In the genomic region with DNA sequence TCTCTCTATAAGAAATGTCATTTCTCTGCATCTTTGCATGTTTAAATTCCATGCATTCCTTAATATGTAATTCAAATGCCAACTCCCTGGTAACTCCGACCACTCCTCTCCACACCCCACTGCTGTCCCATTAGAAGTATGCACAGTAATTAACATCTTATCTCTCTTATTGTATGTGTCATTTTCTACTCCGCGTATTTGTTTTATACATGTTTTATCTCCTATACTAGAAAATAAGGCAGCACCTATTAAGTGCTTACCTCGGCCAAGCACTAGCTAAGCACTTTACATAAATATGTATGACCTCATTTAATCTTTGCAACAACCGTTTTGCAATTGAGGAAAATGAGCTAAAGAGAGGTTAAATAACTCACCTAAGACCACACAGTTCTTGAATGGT, we compare ENCODE assay signal across 19 cellular contexts.
"Had no signal": no experiment of that assay in that cellular context is flagged by ENCODE, and none has a peak within 500 bp of the region (broad histone marks: within the 10 kb centered on the region; RNA-seq: fewer than 3 reads in every experiment).

No MANE protein-coding gene starts in this region.

- H3K27me3 Mint-ChIP-seq: activated naive CD8-positive, alpha-beta T cell treated with anti-CD3 and anti-CD28 coated beads, Interleukin-2, amount 10 ng/mL, durations not matched to agents 7 days and 5 days had no signal

- H3K27ac Mint-ChIP-seq: activated naive CD8-positive, alpha-beta T cell treated with anti-CD3 and anti-CD28 coated beads, Interleukin-2, amount 10 ng/mL, durations not matched to agents 7 days and 5 days; activated T-helper 1 cell treated with anti-CD3 and anti-CD28 coated beads, Interleukin-12 subunit alpha, Interleukin-12 subunit beta, Interleukin-2, Interleukin-4 antibody, amounts not matched to agents 30 ng/mL and 10 ng/mL and 1 ng/mL, durations not matched to agents 14 hours and 24 hours and 36 hours; endodermal cell had no signal

- DNase-seq: activated CD4-positive, alpha-beta T cell treated with anti-CD3 and anti-CD28 coated beads, Interleukin-2, amount 50 U/mL, for 1 hour; activated naive CD4-positive, alpha-beta T cell; activated naive CD8-positive, alpha-beta T cell treated with anti-CD3 and anti-CD28 coated beads, Interleukin-2, amount 10 ng/mL, durations not matched to agents 7 days and 5 days; anterior cingulate cortex; endodermal cell; heart left ventricle; left colon; midbrain; psoas muscle; stimulated activated CD4-positive, alpha-beta T cell treated with anti-CD3 and anti-CD28 coated beads, Interleukin-1b, Interleukin-23, amount 100 ng/mL, for 48 hours; stomach; testis had no signal

- H3K4me3 ChIP-seq: breast epithelium, heart left ventricle, lung, psoas muscle, stomach, testis had no signal

- H3K9me3 Mint-ChIP-seq: activated naive CD8-positive, alpha-beta T cell treated with anti-CD3 and anti-CD28 coated beads, Interleukin-2, amount 10 ng/mL, durations not matched to agents 7 days and 5 days; activated T-helper 1 cell treated with anti-CD3 and anti-CD28 coated beads, Interleukin-12 subunit alpha, Interleukin-12 subunit beta, Interleukin-2, Interleukin-4 antibody, amounts not matched to agents 30 ng/mL and 10 ng/mL and 1 ng/mL, durations not matched to agents 14 hours and 24 hours and 36 hours; endodermal cell had no signal

- H3K36me3 Mint-ChIP-seq: activated naive CD8-positive, alpha-beta T cell treated with anti-CD3 and anti-CD28 coated beads, Interleukin-2, amount 10 ng/mL, durations not matched to agents 7 days and 5 days had no signal

- H3K4me3 Mint-ChIP-seq: activated naive CD8-positive, alpha-beta T cell treated with anti-CD3 and anti-CD28 coated beads, Interleukin-2, amount 10 ng/mL, durations not matched to agents 7 days and 5 days; activated T-helper 1 cell treated with anti-CD3 and anti-CD28 coated beads, Interleukin-12 subunit alpha, Interleukin-12 subunit beta, Interleukin-2, Interleukin-4 antibody, amounts not matched to agents 30 ng/mL and 10 ng/mL and 1 ng/mL, durations not matched to agents 14 hours and 24 hours and 36 hours; endodermal cell; neural crest cell had no signal

- ATAC-seq: heart left ventricle, left colon, psoas muscle, sciatic nerve had no signal

- H3K4me1 Mint-ChIP-seq: activated naive CD8-positive, alpha-beta T cell treated with anti-CD3 and anti-CD28 coated beads, Interleukin-2, amount 10 ng/mL, durations not matched to agents 7 days and 5 days had no signal

- H3K36me3 ChIP-seq: breast epithelium, heart left ventricle, stomach had no signal

- H3K27me3 ChIP-seq: breast epithelium, heart left ventricle, stomach, testis had no signal

- FAIRE-seq: frontal cortex, urothelium cell line had no signal
